ENCODE assay signal across 11 cellular contexts in genomic region chr17:21028192-21028591, GRCh38. TPM values are rescaled to one million over a fixed set of nuclear protein-coding genes. Genes with fewer than 3 reads are reported as not detected.
DNase-seq lines count a peak whose midpoint lies in the region; ATAC-seq and TF ChIP-seq lines count a peak whose summit lies in the region.
"Had no signal": no experiment of that assay in that cellular context is flagged by ENCODE, and none has a peak within 500 bp of the region (broad histone marks: within the 10 kb centered on the region; RNA-seq: fewer than 3 reads in every experiment).

No MANE protein-coding gene starts in this region.

- intact Hi-C loops in CD4-positive, alpha-beta T cell (cut with DNase I, micrococcal nuclease), result no loop called here

- CTCF ChIA-PET in CD4-positive, alpha-beta T cell (lab: Charles Lee), result interaction anchor here (2.0 kb wide), 1 partner anchor 15 kb away, joined by 7 read pairs; no protein-coding TSS in a partner anchor

- H3K9me2 ChIP-seq in GM23248 (ENCODE audit: insufficient read depth), result no peaks in the 10 kb centered on the region

- POLR2A ChIA-PET in CD4-positive, alpha-beta T cell (lab: Charles Lee), result interaction anchor here (0.6 to 1.4 kb wide), 2 partner anchors 15 to 25 kb away, joined by 3 to 7 read pairs; partner anchors contain the start of gene USP22

- H3K36me3 ChIP-seq in GM23248 (ENCODE audit: low read depth), result peaks cover 29% of the 10 kb centered on the region
- H3K36me3 ChIP-seq in osteoblast (ENCODE audit: insufficient read depth, low read length), result peaks cover 59% of the 10 kb centered on the region

- H3K79me2 ChIP-seq in GM23248 (ENCODE audit: insufficient read depth), result peaks cover 100% of the 10 kb centered on the region
- H3K79me2 ChIP-seq in osteoblast (ENCODE audit: insufficient read depth, low read length), result peaks cover 100% of the 10 kb centered on the region

- peaks cover 68% of the 10 kb centered on the region for H4K20me1 ChIP-seq in GM23248 (ENCODE audit: insufficient read depth)
- H4K20me1 ChIP-seq in osteoblast (ENCODE audit: insufficient read depth, low read length), result peaks cover 94% of the 10 kb centered on the region

- no peak overlapping the region for H3K27ac ChIP-seq in CD4-positive, alpha-beta T cell (ENCODE audit: low read depth, low read length)
- H3K27ac ChIP-seq in GM23248, result peak overlapping the region; percentile 80
- peak overlapping the region; percentile 82 for H3K27ac ChIP-seq in osteoblast (ENCODE audit: low read depth, low read length)

- H3K9ac ChIP-seq in GM23248, result peak overlapping the region; percentile 67

- H3K4me1 Mint-ChIP-seq in CD4-positive, alpha-beta T cell (ENCODE audit: low read depth), result peaks cover 71% of the 10 kb centered on the region
- H3K4me1 Mint-ChIP-seq in chondrocyte (ENCODE audit: low read depth), result peaks cover 63% of the 10 kb centered on the region

- no peaks in the 10 kb centered on the region for H3K27me3 ChIP-seq in CD4-positive, alpha-beta T cell (ENCODE audit: control insufficient read depth, insufficient read depth, low read length)
- no peaks in the 10 kb centered on the region for H3K27me3 ChIP-seq in GM23248 (replicated peaks; ENCODE audit: insufficient read depth)
- no peaks in the 10 kb centered on the region for H3K27me3 ChIP-seq in osteoblast (ENCODE audit: insufficient read depth, low read length)
- H3K27me3 ChIP-seq: adrenal gland had no signal

- peak overlapping the region; percentile 73 for H3K4me2 ChIP-seq in GM23248 (ENCODE audit: unreplicated experiment)
- no peak overlapping the region for H3K4me2 ChIP-seq in osteoblast (ENCODE audit: insufficient read depth, low read length)

- H3K27ac Mint-ChIP-seq in CD4-positive, alpha-beta T cell, result peak overlapping the region; percentile 24
- H3K27ac Mint-ChIP-seq in chondrocyte (ENCODE audit: unreplicated experiment), result peak overlapping the region; percentile 71

- in situ Hi-C loops in GM23248 (cut with MboI), result no loop called here

- peaks cover 70% of the 10 kb centered on the region for H3K36me3 Mint-ChIP-seq in CD4-positive, alpha-beta T cell (ENCODE audit: low read depth)
- peaks cover 20% of the 10 kb centered on the region for H3K36me3 Mint-ChIP-seq in chondrocyte (ENCODE audit: low read depth)

- no peaks in the 10 kb centered on the region for H3K9me3 ChIP-seq in CD4-positive, alpha-beta T cell (ENCODE audit: control insufficient read depth, low read length)
- no peaks in the 10 kb centered on the region for H3K9me3 ChIP-seq in GM23248 (ENCODE audit: low read depth)
- no peaks in the 10 kb centered on the region for H3K9me3 ChIP-seq in osteoblast (ENCODE audit: low read depth, low read length)
- H3K9me3 ChIP-seq: adrenal gland, mucosa of descending colon had no signal

- 79 to 85% methylated on average over 13 of the region's 13 CpGs for WGBS in GM23248 (ENCODE audit: low coverage in 1 of 2, low lambda C conversion rate in 2 of 2, missing lambda C conversion rate in 2 of 2), 2 experiments

- H3K4me3 ChIP-seq in GM23248, result no peak overlapping the region
- no peak overlapping the region for H3K4me3 ChIP-seq in osteoblast (ENCODE audit: insufficient read depth, low read length)
- H3K4me3 ChIP-seq: adrenal gland, mucosa of descending colon had no signal

- no peak for TF ChIP-seq CTCF in CD4-positive, alpha-beta T cell (IDR thresholded peaks at IDR 0.05)
- TF ChIP-seq CTCF in chondrocyte (IDR thresholded peaks at IDR 0.05), result no peak
- no peak for TF ChIP-seq CTCF in osteoblast (IDR thresholded peaks at IDR 0.05; ENCODE audit: extremely low read depth, low read depth, low read length)

- no peaks in the 10 kb centered on the region for H3K9me3 Mint-ChIP-seq in CD4-positive, alpha-beta T cell
- no peaks in the 10 kb centered on the region for H3K9me3 Mint-ChIP-seq in chondrocyte (ENCODE audit: low read depth)

- ATAC-seq in CD4-positive, alpha-beta T cell (ENCODE audit: poor library complexity), result no peak
- no peak for ATAC-seq in HG02588 (IDR thresholded peaks at IDR 0.05; ENCODE audit: unreplicated experiment)
- ATAC-seq: mucosa of descending colon had no signal

- H3K4me3 Mint-ChIP-seq in CD4-positive, alpha-beta T cell, result peak overlapping the region; percentile 20
- no peak overlapping the region for H3K4me3 Mint-ChIP-seq in chondrocyte (ENCODE audit: unreplicated experiment)

- H3F3A ChIP-seq in GM23248 (ENCODE audit: insufficient read depth), result peaks cover 41% of the 10 kb centered on the region

- DNase-seq in CD4-positive, alpha-beta T cell, result no peak
- DNase-seq in GM23248 (no peak), chondrocyte (ENCODE audit: low spot score) (no peak), osteoblast (ENCODE audit: insufficient read length, low spot score, missing footprints) (no peak), activated gamma-delta T cell treated with Interleukin-2 at 50 U/mL for 16 hours (no peak), HK-2 (ENCODE audit: unreplicated experiment) (no peak)
- DNase-seq: Karpas-422, mucosa of descending colon, NCI-H1930 had no signal

- H3K4me1 ChIP-seq in GM23248 (ENCODE audit: insufficient read depth) (peaks cover 22% of the 10 kb centered on the region), osteoblast (ENCODE audit: insufficient read depth, low read length) (peaks cover 47% of the 10 kb centered on the region)

- no peak overlapping the region for H2AFZ ChIP-seq in GM23248
- no peak overlapping the region for H2AFZ ChIP-seq in osteoblast (ENCODE audit: low read length)

- no peaks in the 10 kb centered on the region for H3K27me3 Mint-ChIP-seq in CD4-positive, alpha-beta T cell
- H3K27me3 Mint-ChIP-seq in chondrocyte (ENCODE audit: low read depth), result no peaks in the 10 kb centered on the region

RNA-seq across cellular contexts. Expression of gene USP22, which starts 14.6 kb away (rescaled TPM):
- 100 to 1,000 TPM; 194 to 217 TPM for total RNA-seq in CD4-positive, alpha-beta T cell
- 154 and 161 TPM in 2 replicates for total RNA-seq in GM23248 (2014; rRNA removed; shearing (Covaris generic))
- 70.6 and 75.1 TPM in 2 replicates for polyA plus RNA-seq in GM23248 (2016; fragmentation: Nextera tagmentation; extraction: Ambion mirVana)
- 228 to 248 TPM (median 239 TPM) in 3 replicates for total RNA-seq in chondrocyte
- 271 and 293 TPM in 2 replicates for total RNA-seq in osteoblast
